1 cellular context compared by ENCODE assay signal in the genomic region with DNA sequence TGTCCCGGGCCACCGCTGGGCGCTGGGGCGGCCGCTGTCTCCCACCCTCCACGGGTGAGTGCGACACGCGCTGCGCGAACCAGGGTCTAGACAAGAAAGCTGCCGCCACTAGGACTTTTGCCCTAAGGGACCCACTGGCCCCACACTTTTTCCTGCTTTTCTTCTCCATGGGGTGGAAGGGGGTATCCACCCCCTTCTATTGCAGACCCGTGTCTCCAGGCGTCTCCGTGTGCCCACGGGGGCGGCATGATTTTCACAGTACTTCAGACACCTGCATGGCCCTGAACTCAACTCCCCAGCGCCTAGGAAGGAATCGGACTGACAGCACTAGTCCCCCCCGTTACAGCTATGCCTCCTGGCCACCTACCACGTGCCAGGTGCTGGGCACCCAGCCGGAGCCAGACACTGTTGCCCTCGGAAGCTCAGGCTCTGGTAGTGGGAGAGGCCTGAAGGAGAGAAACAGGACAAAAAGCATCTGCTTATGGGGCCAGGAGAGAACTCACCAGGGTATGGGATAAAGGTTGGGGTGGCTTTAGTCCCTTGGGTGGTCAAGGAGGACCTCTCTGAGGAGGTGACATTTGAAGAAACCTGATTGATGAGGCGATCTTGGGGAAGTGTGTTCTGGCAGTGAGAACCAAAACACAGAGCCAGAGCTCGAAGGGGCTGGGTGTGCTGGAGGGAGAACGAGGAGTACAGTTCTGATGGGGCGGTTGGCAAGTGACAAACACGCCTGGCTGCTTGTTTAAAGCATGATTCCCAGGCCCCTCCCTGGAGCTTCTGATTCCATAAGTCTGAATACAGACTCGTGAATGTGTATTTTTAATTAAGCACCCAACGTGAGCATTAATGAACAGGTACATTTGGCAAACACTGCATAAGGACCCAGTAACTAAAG.
TF ChIP-seq lines count a peak whose summit lies in the region.

No MANE protein-coding gene starts in this region.

TF ChIP-seq in A549, 52 proteins besides CTCF, POLR2A, EP300 and RAD21 (continued from another document):
- TF ChIP-seq REST (IDR thresholded peaks at IDR 0.05) (no peak), SREBF2 (IDR thresholded peaks at IDR 0.05) (no peak), CEBPB (IDR thresholded peaks at IDR 0.05) (no peak), FOXS1 (CRISPR knock-in tag; IDR thresholded peaks at IDR 0.05) (no peak), HES2 (IDR thresholded peaks at IDR 0.05) (no peak), NR3C1 (IDR thresholded peaks at IDR 0.05) (no peak), RNF2 (IDR thresholded peaks at IDR 0.05; ENCODE audit: borderline replicate concordance, low read depth) (no peak), RCOR1 (IDR thresholded peaks at IDR 0.05; ENCODE audit: low read depth, low read length) (no peak), ZC3H11A (IDR thresholded peaks at IDR 0.05) (no peak)
